ENCODE assay signal across 11 cellular contexts in the genomic region with DNA sequence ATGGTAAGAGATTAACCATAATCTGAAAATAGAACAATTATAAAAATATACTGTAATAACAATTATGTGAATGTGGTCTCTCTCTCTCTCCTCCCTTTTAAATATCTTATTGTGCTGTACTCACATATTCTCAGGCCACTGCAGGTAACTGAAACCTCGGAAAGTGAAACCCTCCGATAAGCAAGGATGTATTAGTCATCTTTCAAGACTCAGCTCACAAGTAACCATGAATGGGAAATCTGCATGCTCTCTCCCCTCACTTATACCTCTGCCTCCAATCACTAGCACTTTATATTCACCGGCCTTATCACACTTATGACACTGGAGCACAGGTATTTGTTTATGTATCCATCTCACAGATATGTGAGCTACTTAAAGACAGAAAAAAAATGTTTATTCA.
A peak's percentile ranks its signal among the peaks of the same experiment; 100 is the strongest.
DNase-seq lines count a peak whose midpoint lies in the region; ATAC-seq and TF ChIP-seq lines count a peak whose summit lies in the region.
"Had no signal": no experiment of that assay in that cellular context is flagged by ENCODE, and none has a peak within 500 bp of the region (broad histone marks: within the 10 kb centered on the region; RNA-seq: fewer than 3 reads in every experiment).

No MANE protein-coding gene starts in this region.

- CTCF ChIA-PET in mammary epithelial cell (lab: Charles Lee; ENCODE audit: low non-redundant PET), result interaction anchor here (0.7 kb wide), 1 partner anchor 175 kb away, joined by 3 read pairs; no protein-coding TSS in a partner anchor

- H3K27me3 ChIP-seq in mammary epithelial cell (ENCODE audit: insufficient read depth, low read length), result no peaks in the 10 kb centered on the region
- H3K27me3 ChIP-seq: right atrium auricular region had no signal

- H3K79me2 ChIP-seq in mammary epithelial cell (ENCODE audit: insufficient read depth, low read length), result no peaks in the 10 kb centered on the region

- H3K36me3 ChIP-seq in mammary epithelial cell (ENCODE audit: insufficient read depth, low read length), result no peaks in the 10 kb centered on the region
- H3K36me3 ChIP-seq: right atrium auricular region had no signal

- H3K4me3 ChIP-seq in mammary epithelial cell (replicated peaks in 1 of 3; ENCODE audit: insufficient read depth in 1 of 3, low read depth in 2 of 3, low read length in 3 of 3), result no peak overlapping the region
- H3K4me3 ChIP-seq: right atrium auricular region had no signal

- no peak overlapping the region for H3K9ac ChIP-seq in mammary epithelial cell (ENCODE audit: insufficient read depth, low read length)

- peak; percentile 30 for DNase-seq in mammary epithelial cell
- DNase-seq in NCI-H345 treated with DMSO at 0.1 percent for 48 hours (lab: John Stamatoyannopoulos, UW; ENCODE audit: unreplicated experiment), result no peak
- DNase-seq in inferior parietal cortex (ENCODE audit: extremely low spot score), result no peak
- no peak for DNase-seq in NCI-H446 (lab: John Stamatoyannopoulos, UW)
- DNase-seq in iPS-NIHi11 (ENCODE audit: low spot score), result no peak
- DNase-seq: HCEC 1CT, NCI-H187 had no signal

- WGBS in mammary epithelial cell (ENCODE audit: low coverage, missing lambda C conversion rate), result 26% methylated on average over 3 of the region's 3 CpGs

- dilution Hi-C loops in mammary epithelial cell (cut with HindIII; ENCODE audit: low sequenced_read_pairs), result no loop called here

- no peaks in the 10 kb centered on the region for H3K9me3 ChIP-seq in mammary epithelial cell (replicated peaks; ENCODE audit: insufficient read depth, low read length)
- H3K9me3 ChIP-seq: right atrium auricular region had no signal

- ATAC-seq in GM18511 (IDR thresholded peaks at IDR 0.05; ENCODE audit: unreplicated experiment) (peak; percentile 93), GM21381 (IDR thresholded peaks at IDR 0.05; ENCODE audit: unreplicated experiment) (peak; percentile 94), HG03175 (IDR thresholded peaks at IDR 0.05; ENCODE audit: unreplicated experiment) (peak; percentile 79)

- TF ChIP-seq CTCF in mammary epithelial cell (conservative IDR thresholded peaks at IDR 0.05 in 1 of 2, IDR thresholded peaks at IDR 0.05 in 1 of 2; ENCODE audit: extremely low read depth in 1 of 2, insufficient read depth in 1 of 2, low read depth in 1 of 2, low read length in 2 of 2), result no peak

- no peaks in the 10 kb centered on the region for H3K4me1 ChIP-seq in mammary epithelial cell (ENCODE audit: insufficient read depth, low read length)
- H3K4me1 ChIP-seq: right atrium auricular region had no signal

- no peaks in the 10 kb centered on the region for H4K20me1 ChIP-seq in mammary epithelial cell (ENCODE audit: insufficient read depth, low read length)

- no peak overlapping the region for H3K4me2 ChIP-seq in mammary epithelial cell (ENCODE audit: insufficient read depth, low read depth, low read length)

- H3K27ac ChIP-seq in mammary epithelial cell (ENCODE audit: insufficient read depth, low read depth, low read length), result no peak overlapping the region
- H3K27ac ChIP-seq: right atrium auricular region had no signal

- intact Hi-C loops in mammary epithelial cell (cut with micrococcal nuclease), result loop anchor here (2.0 to 10.0 kb wide), 2 partner anchors 172 to 262 kb away; no protein-coding TSS in a partner anchor

- no peak overlapping the region for H2AFZ ChIP-seq in mammary epithelial cell (ENCODE audit: low read depth, low read length)

- no TSS peak for BruUV-seq in mammary epithelial cell (replicated peaks; lab: Mats Ljungman, UMichigan)

- in situ Hi-C loops in mammary epithelial cell (cut with MboI; ENCODE audit: low sequenced_read_pairs in 2 of 2), result no loop called here
